8 cellular contexts compared by ENCODE assay signal in the genomic region with DNA sequence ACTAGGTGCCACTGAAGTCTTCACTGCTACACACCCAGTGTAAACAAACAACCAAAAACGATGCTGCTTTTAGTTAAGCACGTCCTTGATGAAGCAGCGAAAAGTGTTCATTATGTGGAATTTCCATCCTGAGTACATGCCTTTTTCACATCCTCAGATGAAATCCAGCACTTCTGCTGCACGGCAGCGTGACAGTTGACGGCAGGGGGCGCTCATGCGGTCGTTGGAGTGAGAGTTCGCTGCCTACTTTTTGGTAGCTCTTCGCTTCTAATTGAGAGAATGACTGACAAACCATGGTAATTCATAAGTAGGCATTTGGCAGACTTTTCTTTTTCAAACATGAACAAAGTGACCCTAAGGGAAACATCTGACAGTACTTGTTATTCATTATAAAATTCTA. TPM values are rescaled to one million over a fixed set of nuclear protein-coding genes. Genes with fewer than 3 reads are reported as not detected.
DNase-seq lines count a peak whose midpoint lies in the region; ATAC-seq and TF ChIP-seq lines count a peak whose summit lies in the region.

No MANE protein-coding gene starts in this region.

- no peak overlapping the region for H3K4me3 ChIP-seq in vagina

- H3K4me1 Mint-ChIP-seq in activated naive CD8-positive, alpha-beta T cell treated with anti-CD3 and anti-CD28 coated beads, Interleukin-2, amount 50 U/mL, for 24 hours: no peaks in the 10 kb centered on the region

- no peaks in the 10 kb centered on the region for H3K27me3 ChIP-seq in vagina

- no peaks in the 10 kb centered on the region for H3K9me3 ChIP-seq in vagina

- no peaks in the 10 kb centered on the region for H3K9me3 Mint-ChIP-seq in activated naive CD8-positive, alpha-beta T cell treated with anti-CD3 and anti-CD28 coated beads, Interleukin-2, amount 50 U/mL, for 24 hours

- no peak overlapping the region for H3K27ac Mint-ChIP-seq in activated naive CD8-positive, alpha-beta T cell treated with anti-CD3 and anti-CD28 coated beads, Interleukin-2, amount 50 U/mL, for 24 hours

- H3K36me3 ChIP-seq in vagina: no peaks in the 10 kb centered on the region

- H3K27ac ChIP-seq in vagina: no peak overlapping the region

- no peak for TF ChIP-seq POLR2A in vagina (IDR thresholded peaks at IDR 0.05)

- H3K36me3 Mint-ChIP-seq in activated naive CD8-positive, alpha-beta T cell treated with anti-CD3 and anti-CD28 coated beads, Interleukin-2, amount 50 U/mL, for 24 hours (ENCODE audit: low read depth): no peaks in the 10 kb centered on the region

- DNase-seq in Daoy (ENCODE audit: low read depth) (peak; percentile 68), NCI-H1105 (lab: John Stamatoyannopoulos, UW) (peak; percentile 8), hippocampal formation (lab: John Stamatoyannopoulos, UW) (peak; percentile 2 to 41), vagina (ENCODE audit: extremely low spot score in 2 of 2) (no peak)
- DNase-seq in activated naive CD8-positive, alpha-beta T cell treated with anti-CD3 and anti-CD28 coated beads, Interleukin-2, amount 50 U/mL, for 24 hours: peak; percentile 35
- peak; percentile 4 for DNase-seq in stimulated activated CD4-positive, alpha-beta T cell treated with anti-CD3 and anti-CD28 coated beads, Interleukin-1b, Interleukin-23, amount 100 ng/mL, for 48 hours

- peak in 1 of 3 experiments; percentile 21 for TF ChIP-seq CTCF in vagina (IDR thresholded peaks at IDR 0.05)

- H3K4me3 Mint-ChIP-seq in activated naive CD8-positive, alpha-beta T cell treated with anti-CD3 and anti-CD28 coated beads, Interleukin-2, amount 50 U/mL, for 24 hours: no peak overlapping the region

- no peak for ATAC-seq in activated naive CD8-positive, alpha-beta T cell treated with anti-CD3 and anti-CD28 coated beads, Interleukin-2, amount 50 U/mL, for 24 hours
- ATAC-seq in HG03175 (IDR thresholded peaks at IDR 0.05; ENCODE audit: unreplicated experiment) (no peak), GM19452 (IDR thresholded peaks at IDR 0.05; ENCODE audit: unreplicated experiment) (no peak)

- no peaks in the 10 kb centered on the region for H3K27me3 Mint-ChIP-seq in activated naive CD8-positive, alpha-beta T cell treated with anti-CD3 and anti-CD28 coated beads, Interleukin-2, amount 50 U/mL, for 24 hours

- intact Hi-C loops in vagina (cut with DNase I): no loop called here

- H3K4me1 ChIP-seq in vagina: no peaks in the 10 kb centered on the region

RNA-seq across cellular contexts. Expression of gene DAOA, which starts 55.2 kb away (rescaled TPM):
- not detected in 2 replicates for total RNA-seq in Daoy (2014; rRNA removed; shearing (Covaris generic))
- total RNA-seq in vagina: not detected

Comparison
In these comparisons a context has a peak if more than half of its experiments do, and no peak if none do; other contexts are left out.
1. DNase-seq: peak in Daoy (single experiment), NCI-H1105 (single experiment), activated naive CD8-positive, alpha-beta T cell treated with anti-CD3 and anti-CD28 coated beads, Interleukin-2, amount 50 U/mL, for 24 hours (single experiment), hippocampal formation (2 of 2) and stimulated activated CD4-positive, alpha-beta T cell treated with anti-CD3 and anti-CD28 coated beads, Interleukin-1b, Interleukin-23, amount 100 ng/mL, for 48 hours (single experiment); none in vagina (0 of 2).